ENCODE assay signal across 24 cellular contexts in genomic region chr11:74195828-74196227, GRCh38. TPM values are rescaled to one million over a fixed set of nuclear protein-coding genes. Genes with fewer than 3 reads are reported as not detected.
DNase-seq lines count a peak whose midpoint lies in the region; ATAC-seq and TF ChIP-seq lines count a peak whose summit lies in the region.
"Had no signal": no experiment of that assay in that cellular context is flagged by ENCODE, and none has a peak within 500 bp of the region (broad histone marks: within the 10 kb centered on the region; RNA-seq: fewer than 3 reads in every experiment).

No MANE protein-coding gene starts in this region.

- in situ Hi-C loops in GM23248 (cut with MboI) = no loop called here

- H2AFZ ChIP-seq in GM23248 = no peak overlapping the region
- H2AFZ ChIP-seq: hepatocyte, parathyroid adenoma had no signal

- peaks cover 9% of the 10 kb centered on the region for H3K4me1 ChIP-seq in A673 (ENCODE audit: insufficient read depth, low read length, poor library complexity, severe bottlenecking)
- peaks cover 8% of the 10 kb centered on the region for H3K4me1 ChIP-seq in GM23248 (ENCODE audit: insufficient read depth)
- H3K4me1 ChIP-seq: right atrium auricular region had no signal

- peaks cover 12% of the 10 kb centered on the region; the same call in 1 of the 2 replicates for H3F3A ChIP-seq in GM23248 (ENCODE audit: insufficient read depth)

- H3K27me3 ChIP-seq in A673 (replicated peaks; ENCODE audit: insufficient read depth, low read depth, low read length, poor library complexity) (no peaks in the 10 kb centered on the region), GM23248 (replicated peaks; ENCODE audit: insufficient read depth) (no peaks in the 10 kb centered on the region)
- H3K27me3 ChIP-seq: hepatocyte, right atrium auricular region had no signal

- ATAC-seq in HG03460 (IDR thresholded peaks at IDR 0.05; ENCODE audit: unreplicated experiment) = no peak
- ATAC-seq: activated CD8-positive, alpha-beta memory T cell treated with anti-CD3 and anti-CD28 coated beads, Interleukin-2, amount 10 ng/mL, durations not matched to agents 7 days and 5 days; activated naive CD8-positive, alpha-beta T cell treated with anti-CD3 and anti-CD28 coated beads, Interleukin-2, amount 50 U/mL, for 24 hours; left colon had no signal

- H3K9me3 ChIP-seq in A673 (ENCODE audit: low read depth, low read length, poor library complexity, severe bottlenecking) = peaks cover 4% of the 10 kb centered on the region
- no peaks in the 10 kb centered on the region for H3K9me3 ChIP-seq in GM23248 (ENCODE audit: low read depth)

- POLR2A ChIA-PET in A673 (lab: Charles Lee; ENCODE audit: low non-redundant PET) = no interaction called here

- peaks cover 98% of the 10 kb centered on the region for H3K79me2 ChIP-seq in GM23248 (ENCODE audit: insufficient read depth)

- H3K27ac ChIP-seq in A673 (ENCODE audit: low read depth, low read length, poor library complexity, severe bottlenecking) (no peak overlapping the region), GM23248 (no peak overlapping the region), epithelial cell of prostate (peak overlapping the region; percentile 11)
- H3K27ac ChIP-seq: hepatocyte, HL-60, parathyroid adenoma, right atrium auricular region had no signal

- no TSS peak for BruUV-seq in A673 (replicated peaks; lab: Mats Ljungman, UMichigan)

- H3K4me3 ChIP-seq in A673 (ENCODE audit: low read depth, low read length, poor library complexity, severe bottlenecking) = no peak overlapping the region
- no peak overlapping the region for H3K4me3 ChIP-seq in GM23248
- H3K4me3 ChIP-seq: hepatocyte, right atrium auricular region had no signal

- TF ChIP-seq CTCF in A673 (conservative IDR thresholded peaks at IDR 0.05; ENCODE audit: low read depth, low read length) = no peak

- no peaks in the 10 kb centered on the region; the same call in 1 of the 2 replicates for H4K20me1 ChIP-seq in GM23248 (ENCODE audit: insufficient read depth)

- CTCF ChIA-PET in A673 (lab: Charles Lee) = no interaction called here

- H3K4me2 ChIP-seq in GM23248 (ENCODE audit: unreplicated experiment) = peak overlapping the region; percentile 34
- H3K4me2 ChIP-seq: hepatocyte had no signal

- intact Hi-C loops in A673 (cut with micrococcal nuclease; ENCODE audit: unreplicated experiment) = no loop called here

- H3K36me3 ChIP-seq in A673 (ENCODE audit: insufficient read depth, low read length, poor library complexity, severe bottlenecking) (no peaks in the 10 kb centered on the region), GM23248 (ENCODE audit: low read depth) (no peaks in the 10 kb centered on the region; the same call in 1 of the 2 replicates)

- H3K9ac ChIP-seq in GM23248 = no peak overlapping the region
- H3K9ac ChIP-seq: parathyroid adenoma had no signal

- no peaks in the 10 kb centered on the region for H3K9me2 ChIP-seq in GM23248 (ENCODE audit: insufficient read depth)

- peak; percentile 20 for DNase-seq in A673 (ENCODE audit: low spot score)
- peak; percentile 43 for DNase-seq in GM23248
- DNase-seq in NCI-H748 treated with DMSO at 0.1 percent for 48 hours (lab: John Stamatoyannopoulos, UW) = peak; percentile 52
- no peak for DNase-seq in epithelial cell of prostate (ENCODE audit: low read depth, low spot score)
- no peak for DNase-seq in dedifferentiated amniotic fluid mesenchymal stem cell (ENCODE audit: extremely low spot score)
- no peak for DNase-seq in activated CD4-positive, alpha-beta T cell treated with anti-CD3 and anti-CD28 coated beads for 48 hours
- DNase-seq: activated CD4-positive, alpha-beta T cell treated with anti-CD3 and anti-CD28 coated beads, Interleukin-2, amount 50 U/mL, for 1 hour; activated CD8-positive, alpha-beta memory T cell treated with anti-CD3 and anti-CD28 coated beads, Interleukin-2, amount 10 ng/mL, durations not matched to agents 7 days and 5 days; activated naive CD8-positive, alpha-beta T cell treated with anti-CD3 and anti-CD28 coated beads, Interleukin-2, amount 50 U/mL, for 24 hours; activated T-cell treated with anti-CD3 and anti-CD28 coated beads, Interleukin-2, amount 50 U/mL, for 48 hours; effector CD4-positive, alpha-beta T cell; foreskin melanocyte; left colon; NCI-H187; NCI-H226; NCI-H774; OCI-M1; Right ventricle myocardium superior; trophoblast cell had no signal

RNA-seq across cellular contexts. Expression of gene PPME1, which starts 24.7 kb away (rescaled TPM):
- 90.9 and 98.3 TPM in 2 replicates for total RNA-seq in A673 (2021)
- 41.5 and 43.6 TPM in 2 replicates for total RNA-seq in GM23248 (2014; rRNA removed; shearing (Covaris generic))
- 62.1 and 63.5 TPM in 2 replicates for polyA plus RNA-seq in GM23248 (2016; fragmentation: Nextera tagmentation; extraction: Ambion mirVana)

RNA-seq across cellular contexts. Expression of gene C2CD3, which starts 25.0 kb away (rescaled TPM):
- total RNA-seq in A673 (2021) = 39.6 and 49.1 TPM in 2 replicates
- 9.2 and 29.6 TPM in 2 replicates for total RNA-seq in GM23248 (2014; rRNA removed; shearing (Covaris generic))
- polyA plus RNA-seq in GM23248 (2016; fragmentation: Nextera tagmentation; extraction: Ambion mirVana) = 6.9 and 7.3 TPM in 2 replicates

Comparison
In these comparisons a context has a peak if more than half of its experiments do, and no peak if none do; other contexts are left out.
1. DNase-seq: peak in A673 (single experiment), GM23248 (single experiment) and NCI-H748 treated with DMSO at 0.1 percent for 48 hours (single experiment); none in epithelial cell of prostate (single experiment), dedifferentiated amniotic fluid mesenchymal stem cell (single experiment) and activated CD4-positive, alpha-beta T cell treated with anti-CD3 and anti-CD28 coated beads for 48 hours (single experiment).